Comparison of ENCODE assay signal across 11 cellular contexts in genomic region chr10:52443419-52444388, GRCh38.
DNase-seq lines count a peak whose midpoint lies in the region; ATAC-seq, FAIRE-seq and TF ChIP-seq lines count a peak whose summit lies in the region.
"Had no signal": no experiment of that assay in that cellular context is flagged by ENCODE, and none has a peak within 500 bp of the region (broad histone marks: within the 10 kb centered on the region; RNA-seq: fewer than 3 reads in every experiment).

No MANE protein-coding gene starts in this region.

- peak; percentile 11 for DNase-seq in SIG-M5 treated with dmso at 0.1 percent for 504 hours (lab: John Stamatoyannopoulos, UW; ENCODE audit: unreplicated experiment)
- no peak for DNase-seq in SIG-M5 (lab: John Stamatoyannopoulos, UW)
- DNase-seq in amniotic epithelial cell (ENCODE audit: low read depth): peak; percentile 98
- no peak for DNase-seq in left ventricle myocardium superior
- DNase-seq in urothelium cell line (ENCODE audit: low spot score): peak; percentile 23
- no peak for DNase-seq in GM20000 (ENCODE audit: low spot score)
- no peak for DNase-seq in NCI-H187 treated with DMSO at 0.1 percent for 48 hours (lab: John Stamatoyannopoulos, UW)
- DNase-seq: activated CD4-positive, alpha-beta T cell treated with anti-CD3 and anti-CD28 coated beads, Interleukin-2, amount 50 U/mL, for 1 hour; NCI-H1048; thyroid gland had no signal

- FAIRE-seq in urothelium cell line (lab: Jason Lieb, UNC): no peak

- intact Hi-C loops in left ventricle myocardium superior (cut with micrococcal nuclease): no loop called here

- ATAC-seq in left ventricle myocardium superior: peak; percentile 82
- no peak for ATAC-seq in HG02981 (IDR thresholded peaks at IDR 0.05; ENCODE audit: unreplicated experiment)

- TF ChIP-seq CTCF in GM20000 (IDR thresholded peaks at IDR 0.05; ENCODE audit: extremely low read depth, missing control alignments): no peak

Comparison
In these comparisons a context has a peak if more than half of its experiments do, and no peak if none do; other contexts are left out.
1. DNase-seq: peak in SIG-M5 treated with dmso at 0.1 percent for 504 hours (single experiment), amniotic epithelial cell (single experiment) and urothelium cell line (single experiment); none in SIG-M5 (single experiment), left ventricle myocardium superior (single experiment), GM20000 (single experiment) and NCI-H187 treated with DMSO at 0.1 percent for 48 hours (single experiment).